Comparison of ENCODE assay signal across 1 cellular context in the genomic region with DNA sequence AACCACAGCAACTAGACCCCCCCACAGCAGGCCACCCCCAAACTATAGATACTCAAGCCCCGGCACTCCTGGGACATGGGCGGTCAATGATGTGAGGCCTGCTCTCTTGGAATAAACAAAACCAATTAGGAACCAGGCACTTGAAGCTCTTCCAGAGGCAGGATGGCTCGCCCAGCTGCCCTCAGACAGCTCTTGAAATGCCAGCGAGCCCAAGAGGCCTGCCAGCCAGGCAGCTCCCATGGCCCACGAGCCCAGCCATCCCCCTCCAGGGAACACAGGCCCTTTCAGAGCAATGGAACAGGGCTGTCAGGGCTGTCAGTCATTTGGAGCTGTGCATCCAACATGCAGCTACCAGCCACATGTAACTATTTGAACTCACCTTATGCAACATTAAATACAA.
TF ChIP-seq lines count a peak whose summit lies in the region.

No MANE protein-coding gene starts in this region.

TF ChIP-seq in HepG2, 621 proteins besides CTCF, POLR2A, EP300 and RAD21:
- TF ChIP-seq, protein P1, sequence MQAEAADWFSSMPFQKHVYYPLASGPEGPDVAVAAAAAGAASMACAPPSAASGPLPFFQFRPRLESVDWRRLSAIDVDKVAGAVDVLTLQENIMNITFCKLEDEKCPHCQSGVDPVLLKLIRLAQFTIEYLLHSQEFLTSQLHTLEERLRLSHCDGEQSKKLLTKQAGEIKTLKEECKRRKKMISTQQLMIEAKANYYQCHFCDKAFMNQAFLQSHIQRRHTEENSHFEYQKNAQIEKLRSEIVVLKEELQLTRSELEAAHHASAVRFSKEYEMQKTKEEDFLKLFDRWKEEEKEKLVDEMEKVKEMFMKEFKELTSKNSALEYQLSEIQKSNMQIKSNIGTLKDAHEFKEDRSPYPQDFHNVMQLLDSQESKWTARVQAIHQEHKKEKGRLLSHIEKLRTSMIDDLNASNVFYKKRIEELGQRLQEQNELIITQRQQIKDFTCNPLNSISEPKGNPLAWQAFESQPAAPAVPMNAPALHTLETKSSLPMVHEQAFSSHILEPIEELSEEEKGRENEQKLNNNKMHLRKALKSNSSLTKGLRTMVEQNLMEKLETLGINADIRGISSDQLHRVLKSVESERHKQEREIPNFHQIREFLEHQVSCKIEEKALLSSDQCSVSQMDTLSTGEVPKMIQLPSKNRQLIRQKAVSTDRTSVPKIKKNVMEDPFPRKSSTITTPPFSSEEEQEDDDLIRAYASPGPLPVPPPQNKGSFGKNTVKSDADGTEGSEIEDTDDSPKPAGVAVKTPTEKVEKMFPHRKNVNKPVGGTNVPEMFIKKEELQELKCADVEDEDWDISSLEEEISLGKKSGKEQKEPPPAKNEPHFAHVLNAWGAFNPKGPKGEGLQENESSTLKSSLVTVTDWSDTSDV (CRISPR knock-in tag; IDR thresholded peaks at IDR 0.05): no peak
- TF ChIP-seq, protein P2, sequence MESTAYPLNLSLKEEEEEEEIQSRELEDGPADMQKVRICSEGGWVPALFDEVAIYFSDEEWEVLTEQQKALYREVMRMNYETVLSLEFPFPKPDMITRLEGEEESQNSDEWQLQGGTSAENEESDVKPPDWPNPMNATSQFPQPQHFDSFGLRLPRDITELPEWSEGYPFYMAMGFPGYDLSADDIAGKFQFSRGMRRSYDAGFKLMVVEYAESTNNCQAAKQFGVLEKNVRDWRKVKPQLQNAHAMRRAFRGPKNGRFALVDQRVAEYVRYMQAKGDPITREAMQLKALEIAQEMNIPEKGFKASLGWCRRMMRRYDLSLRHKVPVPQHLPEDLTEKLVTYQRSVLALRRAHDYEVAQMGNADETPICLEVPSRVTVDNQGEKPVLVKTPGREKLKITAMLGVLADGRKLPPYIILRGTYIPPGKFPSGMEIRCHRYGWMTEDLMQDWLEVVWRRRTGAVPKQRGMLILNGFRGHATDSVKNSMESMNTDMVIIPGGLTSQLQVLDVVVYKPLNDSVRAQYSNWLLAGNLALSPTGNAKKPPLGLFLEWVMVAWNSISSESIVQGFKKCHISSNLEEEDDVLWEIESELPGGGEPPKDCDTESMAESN (CRISPR knock-in tag; conservative IDR thresholded peaks at IDR 0.05): no peak
- no peak for TF ChIP-seq KDM5A (IDR thresholded peaks at IDR 0.05; ENCODE audit: borderline replicate concordance, low read length)
- TF ChIP-seq AHR (CRISPR knock-in tag; IDR thresholded peaks at IDR 0.05): no peak
- TF ChIP-seq ZNF543 (CRISPR knock-in tag; IDR thresholded peaks at IDR 0.05): no peak
- TF ChIP-seq, protein P3, sequence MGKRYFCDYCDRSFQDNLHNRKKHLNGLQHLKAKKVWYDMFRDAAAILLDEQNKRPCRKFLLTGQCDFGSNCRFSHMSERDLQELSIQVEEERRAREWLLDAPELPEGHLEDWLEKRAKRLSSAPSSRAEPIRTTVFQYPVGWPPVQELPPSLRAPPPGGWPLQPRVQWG (CRISPR knock-in tag; IDR thresholded peaks at IDR 0.05; ENCODE audit: borderline replicate concordance, low read depth): no peak
- no peak for TF ChIP-seq ZFYVE20 (CRISPR knock-in tag; IDR thresholded peaks at IDR 0.05; ENCODE audit: borderline replicate concordance, low read depth)
- TF ChIP-seq FOXJ3 (CRISPR knock-in tag; IDR thresholded peaks at IDR 0.05; ENCODE audit: borderline replicate concordance): no peak
- TF ChIP-seq, protein P4, sequence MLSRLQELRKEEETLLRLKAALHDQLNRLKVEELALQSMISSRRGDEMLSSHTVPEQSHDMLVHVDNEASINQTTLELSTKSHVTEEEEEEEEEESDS (CRISPR knock-in tag; IDR thresholded peaks at IDR 0.05; ENCODE audit: borderline replicate concordance): no peak
- no peak for TF ChIP-seq ISL2 (CRISPR knock-in tag; IDR thresholded peaks at IDR 0.05)
- no peak for TF ChIP-seq LCORL (IDR thresholded peaks at IDR 0.05)
- no peak for TF ChIP-seq LCORL (CRISPR knock-in tag; IDR thresholded peaks at IDR 0.05)
- TF ChIP-seq NCOR1 (IDR thresholded peaks at IDR 0.05; ENCODE audit: borderline replicate concordance, low read length): no peak
- TF ChIP-seq, protein P5, sequence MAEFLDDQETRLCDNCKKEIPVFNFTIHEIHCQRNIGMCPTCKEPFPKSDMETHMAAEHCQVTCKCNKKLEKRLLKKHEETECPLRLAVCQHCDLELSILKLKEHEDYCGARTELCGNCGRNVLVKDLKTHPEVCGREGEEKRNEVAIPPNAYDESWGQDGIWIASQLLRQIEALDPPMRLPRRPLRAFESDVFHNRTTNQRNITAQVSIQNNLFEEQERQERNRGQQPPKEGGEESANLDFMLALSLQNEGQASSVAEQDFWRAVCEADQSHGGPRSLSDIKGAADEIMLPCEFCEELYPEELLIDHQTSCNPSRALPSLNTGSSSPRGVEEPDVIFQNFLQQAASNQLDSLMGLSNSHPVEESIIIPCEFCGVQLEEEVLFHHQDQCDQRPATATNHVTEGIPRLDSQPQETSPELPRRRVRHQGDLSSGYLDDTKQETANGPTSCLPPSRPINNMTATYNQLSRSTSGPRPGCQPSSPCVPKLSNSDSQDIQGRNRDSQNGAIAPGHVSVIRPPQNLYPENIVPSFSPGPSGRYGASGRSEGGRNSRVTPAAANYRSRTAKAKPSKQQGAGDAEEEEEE (CRISPR knock-in tag; IDR thresholded peaks at IDR 0.05; ENCODE audit: borderline replicate concordance): no peak
- no peak for TF ChIP-seq ZFP36L1 (CRISPR knock-in tag; IDR thresholded peaks at IDR 0.05)
